11 cellular contexts compared by ENCODE assay signal in the genomic region with DNA sequence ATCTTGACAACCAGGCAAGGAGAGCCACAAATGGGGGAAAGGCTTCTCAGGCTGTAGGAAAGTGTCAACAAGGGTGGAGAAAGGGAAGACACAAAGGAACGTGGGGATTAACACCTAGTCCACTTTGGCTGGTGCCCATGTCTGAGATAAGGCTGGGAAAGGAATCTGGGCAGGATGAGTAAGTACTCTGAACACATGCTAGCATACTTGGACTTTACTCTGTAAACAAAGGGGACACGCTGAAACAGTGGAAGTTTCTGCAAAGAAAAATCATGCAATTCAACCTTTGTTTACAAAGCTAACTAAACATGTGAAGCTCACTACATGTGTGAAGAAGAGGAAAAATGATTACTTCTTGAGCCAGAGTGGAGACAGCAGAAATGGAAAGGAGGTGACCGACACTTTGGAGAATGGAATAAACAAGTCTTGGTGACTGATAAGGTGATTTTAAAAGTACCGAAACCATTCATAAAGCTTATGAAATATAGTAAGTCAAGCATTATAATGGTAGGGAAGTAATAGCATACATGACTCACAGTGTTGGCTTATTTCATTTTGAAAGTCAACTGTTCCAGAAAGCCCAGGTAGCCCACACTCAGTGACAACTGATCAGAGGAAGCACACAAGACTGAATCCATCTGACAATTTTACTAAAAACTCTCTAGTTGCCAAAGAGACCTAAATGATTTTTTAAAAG. TPM values are rescaled to one million over a fixed set of nuclear protein-coding genes. Genes with fewer than 3 reads are reported as not detected.
DNase-seq lines count a peak whose midpoint lies in the region; ATAC-seq, FAIRE-seq and TF ChIP-seq lines count a peak whose summit lies in the region.
"Had no signal": no experiment of that assay in that cellular context is flagged by ENCODE, and none has a peak within 500 bp of the region (broad histone marks: within the 10 kb centered on the region; RNA-seq: fewer than 3 reads in every experiment).

No MANE protein-coding gene starts in this region.

- TF ChIP-seq CTCF in mammary epithelial cell (conservative IDR thresholded peaks at IDR 0.05 in 1 of 2, IDR thresholded peaks at IDR 0.05 in 1 of 2; ENCODE audit: extremely low read depth in 1 of 2, insufficient read depth in 1 of 2, low read depth in 1 of 2, low read length in 2 of 2) (no peak), CD14-positive monocyte (IDR thresholded peaks at IDR 0.05) (no peak)

- CTCF ChIA-PET in mammary epithelial cell (lab: Charles Lee; ENCODE audit: low non-redundant PET) = no interaction called here

- H3K4me1 ChIP-seq in mammary epithelial cell (ENCODE audit: insufficient read depth, low read length) = peaks cover 8% of the 10 kb centered on the region
- no peaks in the 10 kb centered on the region for H3K4me1 ChIP-seq in small intestine (ENCODE audit: control insufficient read depth in 2 of 2, insufficient read depth in 1 of 2, low read depth in 1 of 2, low read length in 1 of 2)

- peak overlapping the region in 1 of 2 donors; percentile 36 for H3K4me3 Mint-ChIP-seq in activated T-cell treated with anti-CD3 and anti-CD28 coated beads, Interleukin-2, amount 50 U/mL, for 72 hours
- no peak overlapping the region for H3K4me3 Mint-ChIP-seq in CD14-positive monocyte

- 83% methylated on average over 3 of the region's 4 CpGs for WGBS in mammary epithelial cell (ENCODE audit: low coverage, missing lambda C conversion rate)
- 9 to 37% (median 26%) methylated on average over 4 of the region's 4 CpGs for WGBS in small intestine, 3 donors

- H3K4me2 ChIP-seq in mammary epithelial cell (ENCODE audit: insufficient read depth, low read depth, low read length) = no peak overlapping the region

- H3K9me3 Mint-ChIP-seq in activated T-cell treated with anti-CD3 and anti-CD28 coated beads, Interleukin-2, amount 50 U/mL, for 72 hours = no peaks in the 10 kb centered on the region
- H3K9me3 Mint-ChIP-seq in CD14-positive monocyte = peaks cover 0 to 3% (median 0%) of the 10 kb centered on the region in 7 donors

- H3K79me2 ChIP-seq in mammary epithelial cell (ENCODE audit: insufficient read depth, low read length) = peaks cover 78% of the 10 kb centered on the region

- FAIRE-seq in small intestine (lab: Jason Lieb, UNC) = no peak
- FAIRE-seq: endothelial cell of umbilical vein had no signal

- no peak overlapping the region for H2AFZ ChIP-seq in mammary epithelial cell (ENCODE audit: low read depth, low read length)

- H3K9me3 ChIP-seq in mammary epithelial cell (replicated peaks; ENCODE audit: insufficient read depth, low read length) (no peaks in the 10 kb centered on the region), small intestine (ENCODE audit: control insufficient read depth, low read depth) (no peaks in the 10 kb centered on the region)

- H3K4me3 ChIP-seq in mammary epithelial cell (replicated peaks in 1 of 3; ENCODE audit: insufficient read depth in 1 of 3, low read depth in 2 of 3, low read length in 3 of 3) = no peak overlapping the region
- H3K4me3 ChIP-seq in small intestine (ENCODE audit: low read depth in 1 of 2, low read length in 2 of 2) = no peak overlapping the region

- no peak overlapping the region for H3K27ac Mint-ChIP-seq in activated T-cell treated with anti-CD3 and anti-CD28 coated beads, Interleukin-2, amount 50 U/mL, for 72 hours
- H3K27ac Mint-ChIP-seq in CD14-positive monocyte = peak overlapping the region in 3 of 7 donors; percentile 15 to 38 (median 31)

- no peaks in the 10 kb centered on the region for H3K27me3 ChIP-seq in mammary epithelial cell (ENCODE audit: insufficient read depth, low read length)
- no peaks in the 10 kb centered on the region for H3K27me3 ChIP-seq in small intestine (ENCODE audit: control insufficient read depth in 2 of 2, insufficient read depth in 2 of 2, low read length in 2 of 2)

- no peaks in the 10 kb centered on the region for H4K20me1 ChIP-seq in mammary epithelial cell (ENCODE audit: insufficient read depth, low read length)

- H3K36me3 Mint-ChIP-seq in activated T-cell treated with anti-CD3 and anti-CD28 coated beads, Interleukin-2, amount 50 U/mL, for 72 hours (ENCODE audit: insufficient read depth in 2 of 2) = no peaks in the 10 kb centered on the region
- peaks cover 5 to 12% of the 10 kb centered on the region in 2 donors for H3K36me3 Mint-ChIP-seq in CD14-positive monocyte

- no peak overlapping the region for H3K27ac ChIP-seq in mammary epithelial cell (ENCODE audit: insufficient read depth, low read depth, low read length)
- H3K27ac ChIP-seq in small intestine (ENCODE audit: low read depth in 1 of 2, low read length in 1 of 2) = no peak overlapping the region

- no TSS peak for BruUV-seq in mammary epithelial cell (replicated peaks; lab: Mats Ljungman, UMichigan)

- no peak overlapping the region for H3K9ac ChIP-seq in mammary epithelial cell (ENCODE audit: insufficient read depth, low read length)

- dilution Hi-C loops in mammary epithelial cell (cut with HindIII; ENCODE audit: low sequenced_read_pairs) = no loop called here

- peaks cover 9% of the 10 kb centered on the region for H3K4me1 Mint-ChIP-seq in activated T-cell treated with anti-CD3 and anti-CD28 coated beads, Interleukin-2, amount 50 U/mL, for 72 hours (ENCODE audit: low read depth)
- peaks cover 36% of the 10 kb centered on the region for H3K4me1 Mint-ChIP-seq in CD14-positive monocyte

- intact Hi-C loops in mammary epithelial cell (cut with micrococcal nuclease) = no loop called here
- intact Hi-C loops in CD14-positive monocyte (cut with micrococcal nuclease) = no loop called here

- DNase-seq in activated T-cell treated with anti-CD3 and anti-CD28 coated beads, Interleukin-2, amount 50 U/mL, for 72 hours = no peak
- DNase-seq in activated T-cell treated with anti-CD3 and anti-CD28 coated beads for 4 hours (no peak), mammary epithelial cell (peak; percentile 12), small intestine (peak; percentile 37), T-helper 9 cell (no peak), CD14-positive monocyte (ENCODE audit: low spot score) (no peak), NCI-H1417 treated with DMSO at 0.1 percent for 48 hours (lab: John Stamatoyannopoulos, UW) (no peak)
- DNase-seq: activated effector memory CD4-positive, alpha-beta T cell treated with anti-CD3 and anti-CD28 coated beads, Interleukin-2, amount 50 U/mL, for 16 hours; NCI-H2227 treated with DMSO at 0.1 percent for 48 hours had no signal

- H3K27me3 Mint-ChIP-seq in activated T-cell treated with anti-CD3 and anti-CD28 coated beads, Interleukin-2, amount 50 U/mL, for 72 hours (ENCODE audit: low read depth) = no peaks in the 10 kb centered on the region
- H3K27me3 Mint-ChIP-seq in CD14-positive monocyte (ENCODE audit: low read depth in 3 of 3) = peaks cover 0 to 2% (median 2%) of the 10 kb centered on the region in 3 donors

- peak; percentile 66 to 85 for ATAC-seq in activated T-cell treated with anti-CD3 and anti-CD28 coated beads, Interleukin-2, amount 50 U/mL, for 72 hours (replicated peaks in 1 of 2)
- peak; percentile 49 for ATAC-seq in HG02840 (IDR thresholded peaks at IDR 0.05; ENCODE audit: low FRiP score, unreplicated experiment)

- no peaks in the 10 kb centered on the region for H3K36me3 ChIP-seq in mammary epithelial cell (ENCODE audit: insufficient read depth, low read length)
- H3K36me3 ChIP-seq in small intestine (ENCODE audit: control insufficient read depth in 2 of 2, insufficient read depth in 2 of 2, low read length in 2 of 2) = no peaks in the 10 kb centered on the region

- in situ Hi-C loops in mammary epithelial cell (cut with MboI; ENCODE audit: low sequenced_read_pairs in 2 of 2) = no loop called here

RNA-seq across cellular contexts. Expression of gene CPNE8, which starts 13.2 kb away (rescaled TPM):
- total RNA-seq in activated T-cell treated with anti-CD3 and anti-CD28 coated beads, Interleukin-2, amount 50 U/mL, for 72 hours = 1 to 10 TPM; 3.1 to 3.5 TPM
- 10 to 100 TPM; 19.7 to 20.0 TPM for total RNA-seq in mammary epithelial cell
- polyA plus RNA-seq in mammary epithelial cell (7.1 TPM), small intestine (1 to 10 TPM in 2 of 3 donors, under 1 TPM in 1; 0.22 to 4.9 (median 1.4) TPM), CD14-positive monocyte (10 to 100 TPM; 15.2 to 22.5 TPM)
- 7.0 TPM for polyA minus RNA-seq in mammary epithelial cell

Comparison
In these comparisons a context has a peak if more than half of its experiments do, and no peak if none do; other contexts are left out.
1. DNase-seq: peak in mammary epithelial cell (single experiment) and small intestine (single experiment); none in activated T-cell treated with anti-CD3 and anti-CD28 coated beads, Interleukin-2, amount 50 U/mL, for 72 hours (0 of 2), activated T-cell treated with anti-CD3 and anti-CD28 coated beads for 4 hours (single experiment), T-helper 9 cell (single experiment), CD14-positive monocyte (single experiment) and NCI-H1417 treated with DMSO at 0.1 percent for 48 hours (single experiment).